ENCODE assay signal across 8 cellular contexts in the genomic region with DNA sequence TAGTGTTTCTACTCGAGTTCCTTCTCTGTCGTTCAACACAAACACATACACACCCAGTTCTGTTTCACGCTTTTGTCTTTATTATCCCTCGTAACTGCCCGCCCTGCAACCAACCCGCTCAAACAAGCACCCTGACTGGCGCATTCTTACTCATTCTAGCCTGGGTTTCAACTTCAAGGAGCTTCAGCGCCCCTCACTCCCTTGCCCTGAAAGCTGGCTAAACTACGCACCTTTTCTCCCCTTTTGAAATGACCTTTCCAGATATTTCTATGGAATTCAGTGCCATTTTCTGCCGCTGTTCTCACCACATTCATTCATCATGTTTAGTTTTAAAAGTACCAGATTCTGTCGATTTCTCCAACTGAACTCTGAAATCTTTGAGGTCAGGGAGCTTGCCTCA. TPM values are rescaled to one million over a fixed set of nuclear protein-coding genes. Genes with fewer than 3 reads are reported as not detected.
DNase-seq lines count a peak whose midpoint lies in the region; ATAC-seq, FAIRE-seq and TF ChIP-seq lines count a peak whose summit lies in the region.

No MANE protein-coding gene starts in this region.

- FAIRE-seq in RCC 7860 (lab: Jason Lieb, UNC), result no peak

- peak overlapping the region; percentile 88 for H3K4me3 Mint-ChIP-seq in activated CD8-positive, alpha-beta T cell treated with anti-CD3 and anti-CD28 coated beads, Interleukin-2, amount 10 ng/mL, durations not matched to agents 7 days and 5 days
- H3K4me3 Mint-ChIP-seq in glutamatergic neuron (ENCODE audit: unreplicated experiment) (peak overlapping the region; percentile 82), progenitor cell of endocrine pancreas (ENCODE audit: low read depth) (peak overlapping the region; percentile 84)

- peaks cover 3% of the 10 kb centered on the region for H3K36me3 Mint-ChIP-seq in activated CD8-positive, alpha-beta T cell treated with anti-CD3 and anti-CD28 coated beads, Interleukin-2, amount 10 ng/mL, durations not matched to agents 7 days and 5 days (ENCODE audit: low read depth)
- H3K36me3 Mint-ChIP-seq in glutamatergic neuron (ENCODE audit: unreplicated experiment) (no peaks in the 10 kb centered on the region), progenitor cell of endocrine pancreas (ENCODE audit: insufficient read depth) (no peaks in the 10 kb centered on the region)

- H3K27ac Mint-ChIP-seq in activated CD8-positive, alpha-beta T cell treated with anti-CD3 and anti-CD28 coated beads, Interleukin-2, amount 10 ng/mL, durations not matched to agents 7 days and 5 days, result peak overlapping the region; percentile 86
- peak overlapping the region; percentile 53 for H3K27ac Mint-ChIP-seq in glutamatergic neuron (ENCODE audit: unreplicated experiment)
- H3K27ac Mint-ChIP-seq in progenitor cell of endocrine pancreas, result peak overlapping the region; percentile 87

- POLR2A ChIA-PET in activated CD8-positive, alpha-beta T cell treated with anti-CD3 and anti-CD28 coated beads, Interleukin-2, amount 10 ng/mL, durations not matched to agents 7 days and 5 days (lab: Charles Lee), result interaction anchor here (0.6 to 1.2 kb wide), 6 partner anchors 8 to 1627 kb away, joined by 3 to 4 read pairs (median 3); a partner anchor contains a TSS

- TF ChIP-seq CTCF in glutamatergic neuron (IDR thresholded peaks at IDR 0.05; ENCODE audit: partially characterized antibody, unreplicated experiment), result no peak
- TF ChIP-seq CTCF in progenitor cell of endocrine pancreas (IDR thresholded peaks at IDR 0.05; ENCODE audit: unreplicated experiment), result no peak

- DNase-seq in SHP77 treated with DMSO at 0.1 percent for 48 hours (lab: John Stamatoyannopoulos, UW) (peak; percentile 1), SHP77 (lab: John Stamatoyannopoulos, UW) (no peak), glutamatergic neuron (no peak), progenitor cell of endocrine pancreas (ENCODE audit: low spot score, unreplicated experiment) (no peak), mucosa of gallbladder (ENCODE audit: low spot score) (no peak), RCC 7860 (ENCODE audit: low spot score) (no peak)
- no peak for DNase-seq in activated CD8-positive, alpha-beta T cell treated with anti-CD3 and anti-CD28 coated beads, Interleukin-2, amount 10 ng/mL, durations not matched to agents 7 days and 5 days

- no peak for ATAC-seq in activated CD8-positive, alpha-beta T cell treated with anti-CD3 and anti-CD28 coated beads, Interleukin-2, amount 10 ng/mL, durations not matched to agents 7 days and 5 days
- ATAC-seq in HG03139 (IDR thresholded peaks at IDR 0.05; ENCODE audit: unreplicated experiment), result no peak

- peaks cover 24% of the 10 kb centered on the region for H3K4me1 Mint-ChIP-seq in activated CD8-positive, alpha-beta T cell treated with anti-CD3 and anti-CD28 coated beads, Interleukin-2, amount 10 ng/mL, durations not matched to agents 7 days and 5 days (ENCODE audit: low read depth)
- H3K4me1 Mint-ChIP-seq in glutamatergic neuron (ENCODE audit: low read depth, unreplicated experiment) (peaks cover 7% of the 10 kb centered on the region), progenitor cell of endocrine pancreas (ENCODE audit: low read depth) (peaks cover 8% of the 10 kb centered on the region)

- CTCF ChIA-PET in activated CD8-positive, alpha-beta T cell treated with anti-CD3 and anti-CD28 coated beads, Interleukin-2, amount 10 ng/mL, durations not matched to agents 7 days and 5 days (lab: Charles Lee), result interaction anchor here (1.6 to 4.0 kb wide), 5 partner anchors 10 to 157 kb away, joined by 5 to 27 read pairs (median 16); a partner anchor contains a TSS

- no peaks in the 10 kb centered on the region for H3K9me3 Mint-ChIP-seq in activated CD8-positive, alpha-beta T cell treated with anti-CD3 and anti-CD28 coated beads, Interleukin-2, amount 10 ng/mL, durations not matched to agents 7 days and 5 days (ENCODE audit: insufficient read depth)
- H3K9me3 Mint-ChIP-seq in glutamatergic neuron (ENCODE audit: unreplicated experiment), result no peaks in the 10 kb centered on the region
- H3K9me3 Mint-ChIP-seq in progenitor cell of endocrine pancreas (ENCODE audit: low read depth), result no peaks in the 10 kb centered on the region

- H3K27me3 Mint-ChIP-seq in activated CD8-positive, alpha-beta T cell treated with anti-CD3 and anti-CD28 coated beads, Interleukin-2, amount 10 ng/mL, durations not matched to agents 7 days and 5 days (ENCODE audit: low read depth), result peaks cover 21% of the 10 kb centered on the region
- H3K27me3 Mint-ChIP-seq in glutamatergic neuron (ENCODE audit: unreplicated experiment), result peaks cover 13% of the 10 kb centered on the region
- H3K27me3 Mint-ChIP-seq in progenitor cell of endocrine pancreas, result peaks cover 41% of the 10 kb centered on the region

RNA-seq across cellular contexts. Expression of a gene that starts 0.7 kb away (rescaled TPM):
- 10 to 100 TPM; 22.2 to 24.1 TPM for total RNA-seq in activated CD8-positive, alpha-beta T cell treated with anti-CD3 and anti-CD28 coated beads, Interleukin-2, amount 10 ng/mL, durations not matched to agents 7 days and 5 days
- total RNA-seq in glutamatergic neuron (ENCODE audit: unreplicated experiment) (26.6 TPM), progenitor cell of endocrine pancreas (17.6 and 17.8 TPM in 2 replicates), mucosa of gallbladder (53.1 TPM)
